1 cellular context compared by ENCODE assay signal in genomic region chr1:182408435-182409070, GRCh38.
TF ChIP-seq lines count a peak whose summit lies in the region.

No MANE protein-coding gene starts in this region.

TF ChIP-seq in K562, 482 proteins besides CTCF, POLR2A, EP300 and RAD21 (continued from another document):
- TF ChIP-seq RUNX1 (IDR thresholded peaks at IDR 0.05; ENCODE audit: low read depth) (no peak), HMBOX1 (IDR thresholded peaks at IDR 0.05) (no peak), ZHX1 (conservative IDR thresholded peaks at IDR 0.05; ENCODE audit: low read length) (no peak), ZFP91 (CRISPR knock-in tag; IDR thresholded peaks at IDR 0.05) (no peak), RREB1 (CRISPR knock-in tag; IDR thresholded peaks at IDR 0.05) (no peak)
